ENCODE assay signal across 16 cellular contexts in the genomic region with DNA sequence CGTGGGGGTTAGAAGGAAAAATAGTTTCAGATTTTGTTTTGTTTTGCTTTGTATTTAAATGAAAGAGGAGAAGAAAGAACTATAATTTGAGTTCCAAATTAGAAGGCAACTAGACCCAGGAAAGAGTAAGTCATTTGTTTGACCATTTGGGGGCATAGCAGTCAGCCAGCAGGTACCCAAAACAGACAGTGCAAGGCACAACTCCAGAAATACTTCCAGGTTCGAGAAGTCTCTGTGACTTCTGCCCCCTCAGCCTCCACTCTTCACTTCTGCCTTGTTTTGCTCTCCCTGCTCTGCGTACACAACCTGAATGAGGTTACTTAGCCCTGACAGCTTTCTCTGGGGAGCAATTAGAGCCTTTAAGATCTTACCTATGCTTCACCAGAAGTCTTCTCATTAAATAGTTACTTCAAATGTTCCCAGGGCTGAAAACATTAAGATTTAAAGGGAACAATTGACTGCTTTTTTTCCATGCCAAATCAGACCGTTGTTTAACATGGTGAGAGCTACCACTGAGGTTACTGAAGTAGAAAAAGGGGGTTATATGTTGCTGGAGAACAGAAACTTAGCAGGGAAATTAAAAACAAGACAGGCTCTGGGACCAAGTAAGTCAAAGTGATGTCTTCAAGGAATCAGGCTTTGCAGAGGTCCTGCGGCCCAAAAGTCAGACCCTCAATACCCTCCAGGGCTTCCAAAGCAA.
DNase-seq lines count a peak whose midpoint lies in the region; ATAC-seq, FAIRE-seq and TF ChIP-seq lines count a peak whose summit lies in the region.
"Had no signal": no experiment of that assay in that cellular context is flagged by ENCODE, and none has a peak within 500 bp of the region (broad histone marks: within the 10 kb centered on the region; RNA-seq: fewer than 3 reads in every experiment).

No MANE protein-coding gene starts in this region.

- no peak for TF ChIP-seq POLR2A in esophagus muscularis mucosa (IDR thresholded peaks at IDR 0.05; ENCODE audit: low read depth)
- TF ChIP-seq POLR2A in H54 (IDR thresholded peaks at IDR 0.05; ENCODE audit: low read depth, low read length): no peak

- H3K9me3 ChIP-seq in esophagus muscularis mucosa (no peaks in the 10 kb centered on the region), SJCRH30 (replicated peaks) (no peaks in the 10 kb centered on the region)
- H3K9me3 ChIP-seq: ascending aorta, gastrocnemius medialis, right atrium auricular region had no signal

- ATAC-seq in GM21367 (IDR thresholded peaks at IDR 0.05; ENCODE audit: unreplicated experiment): peak; percentile 47
- peak; percentile 44 for ATAC-seq in HG03442 (IDR thresholded peaks at IDR 0.05; ENCODE audit: unreplicated experiment)
- ATAC-seq: activated T-cell treated with anti-CD3 and anti-CD28 coated beads, Interleukin-2, amount 50 U/mL, for 72 hours; gastrocnemius medialis had no signal

- TF ChIP-seq CTCF in GM12875 (IDR thresholded peaks at IDR 0.05; ENCODE audit: borderline replicate concordance, insufficient read depth, low read depth, low read length): 0 out of 2 replicates have a peak, but pooled peaks have one; percentile 21
- TF ChIP-seq CTCF in esophagus muscularis mucosa (IDR thresholded peaks at IDR 0.05): no peak

- H3K4me1 ChIP-seq in esophagus muscularis mucosa (no peaks in the 10 kb centered on the region), SJCRH30 (no peaks in the 10 kb centered on the region)
- H3K4me1 ChIP-seq: ascending aorta, gastrocnemius medialis, right atrium auricular region had no signal

- no peaks in the 10 kb centered on the region for H3K36me3 ChIP-seq in esophagus muscularis mucosa
- no peaks in the 10 kb centered on the region for H3K36me3 ChIP-seq in SJCRH30
- H3K36me3 ChIP-seq: ascending aorta, gastrocnemius medialis, right atrium auricular region had no signal

- intact Hi-C loops in esophagus muscularis mucosa (cut with DNase I): no loop called here

- H3K27ac ChIP-seq in esophagus muscularis mucosa (replicated peaks in 1 of 4) (no peak overlapping the region), SJCRH30 (no peak overlapping the region)
- H3K27ac ChIP-seq: ascending aorta, gastrocnemius medialis, right atrium auricular region, SK-N-MC had no signal

- no peak for TF ChIP-seq EP300 in esophagus muscularis mucosa (IDR thresholded peaks at IDR 0.05)

- FAIRE-seq in H54 (lab: Jason Lieb, UNC): no peak

- peak; percentile 31 for DNase-seq in esophagus muscularis mucosa (ENCODE audit: extremely low spot score)
- no peak for DNase-seq in SJCRH30
- DNase-seq in OCI-M2 (lab: John Stamatoyannopoulos, UW; ENCODE audit: unreplicated experiment): no peak
- no peak for DNase-seq in H54 (ENCODE audit: insufficient read length, low spot score)
- DNase-seq in UCSD-AML1 (lab: John Stamatoyannopoulos, UW; ENCODE audit: unreplicated experiment): no peak
- DNase-seq: activated CD4-positive, alpha-beta T cell treated with anti-CD3 and anti-CD28 coated beads for 1 hour; activated T-cell treated with anti-CD3 and anti-CD28 coated beads, Interleukin-2, amount 50 U/mL, for 72 hours; gastrocnemius medialis; HFFc6; NCI-H510A had no signal

- WGBS in esophagus muscularis mucosa: 80% methylated on average over 5 of the region's 5 CpGs

- H3K27me3 ChIP-seq in esophagus muscularis mucosa (no peaks in the 10 kb centered on the region), SJCRH30 (no peaks in the 10 kb centered on the region)
- H3K27me3 ChIP-seq: ascending aorta, gastrocnemius medialis, right atrium auricular region had no signal

- H3K4me3 ChIP-seq in GM12875 (ENCODE audit: low read depth, low read length): no peak overlapping the region
- H3K4me3 ChIP-seq in esophagus muscularis mucosa: no peak overlapping the region
- H3K4me3 ChIP-seq in SJCRH30: no peak overlapping the region
- H3K4me3 ChIP-seq: ascending aorta, gastrocnemius medialis, right atrium auricular region, SK-N-MC had no signal
